Comparison of ENCODE assay signal across 13 cellular contexts in genomic region chr16:2270588-2271470, GRCh38. TPM values are rescaled to one million over a fixed set of nuclear protein-coding genes. Genes with fewer than 3 reads are reported as not detected.
"Had no signal": no experiment of that assay in that cellular context is flagged by ENCODE, and none has a peak within 500 bp of the region (broad histone marks: within the 10 kb centered on the region; RNA-seq: fewer than 3 reads in every experiment).

No MANE protein-coding gene starts in this region.

- H3K27me3 ChIP-seq: dorsolateral prefrontal cortex, foreskin keratinocyte, right lobe of liver, suprapubic skin had no signal

- DNase-seq: activated CD4-positive, alpha-beta T cell treated with anti-CD3 and anti-CD28 coated beads, Interleukin-2, amount 50 U/mL, for 1 hour; activated gamma-delta T cell; activated T-cell treated with anti-CD3 and anti-CD28 coated beads, Interleukin-2, amount 50 U/mL, for 1 hour; aorta; dorsolateral prefrontal cortex; foreskin keratinocyte; immature natural killer cell; lower lobe of right lung; midbrain; nucleus accumbens; right lobe of liver; stimulated activated naive B cell treated with anti-CD40 and anti-IgM and Interleukin-4, amounts not matched to agents 10 μg/mL and 1 μg/mL and 100 μg/mL, for 72 hours had no signal

- ATAC-seq: foreskin keratinocyte; right lobe of liver; stimulated activated naive B cell treated with anti-CD40 and anti-IgM and Interleukin-4, amounts not matched to agents 10 μg/mL and 1 μg/mL and 100 μg/mL, for 72 hours had no signal

- H3K36me3 ChIP-seq: right lobe of liver, suprapubic skin had no signal

- H3K27ac ChIP-seq: foreskin keratinocyte, lower lobe of right lung, right lobe of liver, suprapubic skin had no signal

- H3K4me3 ChIP-seq: lower lobe of right lung, right lobe of liver, suprapubic skin had no signal

- H3K9me3 ChIP-seq: lower lobe of right lung, right lobe of liver, suprapubic skin had no signal

RNA-seq across cellular contexts. Expression of gene DNASE1L2, which starts 34.6 kb away (rescaled TPM):
- polyA plus RNA-seq: immature natural killer cell had no signal
